In the genomic region with DNA sequence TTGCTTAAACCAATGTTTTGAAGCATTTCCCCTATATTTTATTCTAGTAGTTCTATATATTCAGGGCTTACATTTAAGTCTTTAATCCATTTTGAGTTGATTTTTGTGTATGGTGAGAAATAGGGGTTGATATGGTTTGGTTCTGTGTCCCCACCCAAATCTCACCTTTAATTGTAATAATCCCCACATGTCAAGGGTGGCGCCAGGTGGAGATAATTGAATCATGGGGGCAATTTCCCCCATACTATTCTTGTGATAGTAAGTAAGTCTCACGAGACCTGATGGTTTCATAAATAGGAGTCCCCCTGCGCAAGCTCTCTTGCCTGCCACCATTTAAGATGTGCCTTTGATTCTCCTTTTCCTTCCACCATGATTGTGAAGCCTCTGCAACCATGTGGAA, we compare ENCODE assay signal across 39 cellular contexts.
"Had no signal": no experiment of that assay in that cellular context is flagged by ENCODE, and none has a peak within 500 bp of the region (broad histone marks: within the 10 kb centered on the region; RNA-seq: fewer than 3 reads in every experiment).

No MANE protein-coding gene starts in this region.

- H3K4me3 ChIP-seq: adrenal gland, ascending aorta, body of pancreas, breast epithelium, cardiac muscle cell had no signal

- H3K27ac ChIP-seq: adrenal gland, ascending aorta, body of pancreas, brain microvascular endothelial cell, breast epithelium, cardiac muscle cell had no signal

- H3K9me3 ChIP-seq: body of pancreas had no signal

- H3K4me3 Mint-ChIP-seq: activated naive CD4-positive, alpha-beta T cell treated with anti-CD3 and anti-CD28 coated beads for 36 hours; activated naive CD4-positive, alpha-beta T cell treated with anti-CD3 and anti-CD28 coated beads, Interleukin-2, amount 10 ng/mL, durations not matched to agents 7 days and 5 days; activated naive CD4-positive, alpha-beta T cell treated with anti-CD3 and anti-CD28 coated beads, Interleukin-2, amount 50 U/mL, for 24 hours; activated naive CD8-positive, alpha-beta T cell; activated naive CD8-positive, alpha-beta T cell treated with anti-CD3 and anti-CD28 coated beads for 36 hours; activated naive CD8-positive, alpha-beta T cell treated with anti-CD3 and anti-CD28 coated beads, Interleukin-2, amount 10 ng/mL, durations not matched to agents 7 days and 5 days; activated naive CD8-positive, alpha-beta T cell treated with anti-CD3 and anti-CD28 coated beads, Interleukin-2, amount 50 U/mL, for 24 hours; activated T-cell treated with anti-CD3 and anti-CD28 coated beads, Interleukin-2, amount 50 U/mL, for 24 hours; activated T-cell treated with anti-CD3 and anti-CD28 coated beads, Interleukin-2, amount 50 U/mL, for 4 hours; activated T-cell treated with anti-CD3 and anti-CD28 coated beads, Interleukin-2, amount 50 U/mL, for 72 hours; activated T-helper 1 cell treated with anti-CD3 and anti-CD28 coated beads, Interleukin-12 subunit alpha, Interleukin-12 subunit beta, Interleukin-2, Interleukin-4 antibody, amounts not matched to agents 30 ng/mL and 10 ng/mL and 1 ng/mL, durations not matched to agents 14 hours and 24 hours and 36 hours; activated T-helper 17 cell treated with anti-CD3 and anti-CD28 coated beads, Interleukin-2, amount 50 U/mL, for 72 hours; brain; central memory CD8-positive, alpha-beta T cell had no signal

- ATAC-seq: activated naive CD4-positive, alpha-beta T cell treated with anti-CD3 and anti-CD28 coated beads, Interleukin-2, amount 50 U/mL, for 72 hours; activated naive CD8-positive, alpha-beta T cell treated with anti-CD3 and anti-CD28 coated beads, Interleukin-2, amount 50 U/mL, for 24 hours; activated T-cell treated with anti-CD3 and anti-CD28 coated beads, Interleukin-2, amount 50 U/mL, for 4 hours; activated T-cell treated with anti-CD3 and anti-CD28 coated beads, Interleukin-2, amount 50 U/mL, for 72 hours; activated T-helper 17 cell treated with anti-CD3 and anti-CD28 coated beads, Interleukin-2, amount 50 U/mL, for 72 hours; body of pancreas had no signal

- H3K4me1 Mint-ChIP-seq: activated naive CD4-positive, alpha-beta T cell treated with anti-CD3 and anti-CD28 coated beads, Interleukin-2, amount 10 ng/mL, durations not matched to agents 7 days and 5 days; activated naive CD4-positive, alpha-beta T cell treated with anti-CD3 and anti-CD28 coated beads, Interleukin-2, amount 50 U/mL, for 24 hours; activated naive CD8-positive, alpha-beta T cell treated with anti-CD3 and anti-CD28 coated beads for 36 hours; activated naive CD8-positive, alpha-beta T cell treated with anti-CD3 and anti-CD28 coated beads, Interleukin-2, amount 10 ng/mL, durations not matched to agents 7 days and 5 days; activated naive CD8-positive, alpha-beta T cell treated with anti-CD3 and anti-CD28 coated beads, Interleukin-2, amount 50 U/mL, for 24 hours; activated T-helper 17 cell treated with anti-CD3 and anti-CD28 coated beads, Interleukin-2, amount 50 U/mL, for 72 hours; brain; central memory CD8-positive, alpha-beta T cell had no signal

- DNase-seq: activated effector memory CD4-positive, alpha-beta T cell treated with anti-CD3 and anti-CD28 coated beads, Interleukin-2, amount 50 U/mL, for 16 hours; activated effector memory CD4-positive, alpha-beta T cell treated with Interleukin-2 at 50 U/mL for 16 hours; activated gamma-delta T cell; activated gamma-delta T cell treated with Interleukin-2 at 50 U/mL for 16 hours; activated naive CD4-positive, alpha-beta T cell; activated naive CD4-positive, alpha-beta T cell treated with anti-CD3 and anti-CD28 coated beads for 36 hours; activated naive CD4-positive, alpha-beta T cell treated with anti-CD3 and anti-CD28 coated beads, Interleukin-2, amount 10 ng/mL, durations not matched to agents 7 days and 5 days; activated naive CD4-positive, alpha-beta T cell treated with anti-CD3 and anti-CD28 coated beads, Interleukin-2, amount 50 U/mL, for 16 hours; activated naive CD4-positive, alpha-beta T cell treated with Interleukin-2 at 50 U/mL for 16 hours; activated naive CD8-positive, alpha-beta T cell treated with anti-CD3 and anti-CD28 coated beads for 36 hours; activated naive CD8-positive, alpha-beta T cell treated with anti-CD3 and anti-CD28 coated beads, Interleukin-2, amount 10 ng/mL, durations not matched to agents 7 days and 5 days; activated naive CD8-positive, alpha-beta T cell treated with anti-CD3 and anti-CD28 coated beads, Interleukin-2, amount 50 U/mL, for 24 hours; activated T-cell treated with anti-CD3 and anti-CD28 coated beads, Interleukin-2, amount 50 U/mL, for 24 hours; activated T-cell treated with anti-CD3 and anti-CD28 coated beads, Interleukin-2, amount 50 U/mL, for 4 hours; activated T-cell treated with anti-CD3 and anti-CD28 coated beads, Interleukin-2, amount 50 U/mL, for 48 hours; activated T-cell treated with anti-CD3 and anti-CD28 coated beads, Interleukin-2, amount 50 U/mL, for 72 hours; adrenal gland; amniotic stem cell; amygdala; anterior cingulate cortex; aorta; body of pancreas; brain microvascular endothelial cell; caudate nucleus; central memory CD4-positive, alpha-beta T cell; cerebellar nuclear complex had no signal

- FAIRE-seq: astrocyte, bronchial epithelial cell had no signal

- H3K4me1 ChIP-seq: adrenal gland, ascending aorta, body of pancreas, breast epithelium had no signal

- H3K36me3 Mint-ChIP-seq: activated naive CD4-positive, alpha-beta T cell treated with anti-CD3 and anti-CD28 coated beads, Interleukin-2, amount 10 ng/mL, durations not matched to agents 7 days and 5 days; activated naive CD8-positive, alpha-beta T cell treated with anti-CD3 and anti-CD28 coated beads for 36 hours; activated naive CD8-positive, alpha-beta T cell treated with anti-CD3 and anti-CD28 coated beads, Interleukin-2, amount 10 ng/mL, durations not matched to agents 7 days and 5 days had no signal

- H3K36me3 ChIP-seq: adrenal gland, ascending aorta, brain microvascular endothelial cell, breast epithelium, cardiac muscle cell had no signal

- H3K9me3 Mint-ChIP-seq: activated naive CD4-positive, alpha-beta T cell treated with anti-CD3 and anti-CD28 coated beads, Interleukin-2, amount 10 ng/mL, durations not matched to agents 7 days and 5 days had no signal

- H3K27me3 ChIP-seq: adrenal gland, ascending aorta, body of pancreas, brain microvascular endothelial cell, breast epithelium, cardiac muscle cell had no signal

- H3K27ac Mint-ChIP-seq: activated naive CD4-positive, alpha-beta T cell treated with anti-CD3 and anti-CD28 coated beads for 36 hours; activated naive CD4-positive, alpha-beta T cell treated with anti-CD3 and anti-CD28 coated beads, Interleukin-2, amount 10 ng/mL, durations not matched to agents 7 days and 5 days; activated naive CD4-positive, alpha-beta T cell treated with anti-CD3 and anti-CD28 coated beads, Interleukin-2, amount 50 U/mL, for 24 hours; activated naive CD4-positive, alpha-beta T cell treated with anti-CD3 and anti-CD28 coated beads, Interleukin-2, amount 50 U/mL, for 72 hours; activated naive CD8-positive, alpha-beta T cell; activated naive CD8-positive, alpha-beta T cell treated with anti-CD3 and anti-CD28 coated beads for 36 hours; activated naive CD8-positive, alpha-beta T cell treated with anti-CD3 and anti-CD28 coated beads, Interleukin-2, amount 10 ng/mL, durations not matched to agents 7 days and 5 days; activated naive CD8-positive, alpha-beta T cell treated with anti-CD3 and anti-CD28 coated beads, Interleukin-2, amount 50 U/mL, for 24 hours; activated T-cell treated with anti-CD3 and anti-CD28 coated beads, Interleukin-2, amount 50 U/mL, for 24 hours; activated T-helper 1 cell treated with anti-CD3 and anti-CD28 coated beads, Interleukin-12 subunit alpha, Interleukin-12 subunit beta, Interleukin-2, Interleukin-4 antibody, amounts not matched to agents 30 ng/mL and 10 ng/mL and 1 ng/mL, durations not matched to agents 14 hours and 24 hours and 36 hours; activated T-helper 17 cell treated with anti-CD3 and anti-CD28 coated beads, Interleukin-2, amount 50 U/mL, for 72 hours; activated T-helper 2 cell treated with anti-CD3 and anti-CD28 coated beads, Interferon-gamma antibody, Interleukin-2, Interleukin-4, amounts not matched to agents 10 μg/mL and 5 μg/mL and 100 μg/mL, durations not matched to agents 14 hours and 24 hours and 36 hours; brain had no signal
